1 cellular context compared by ENCODE assay signal in genomic region chr12:15855646-15856045, GRCh38.
TF ChIP-seq lines count a peak whose summit lies in the region.

No MANE protein-coding gene starts in this region.

TF ChIP-seq in IMR-90, 13 proteins besides CTCF, POLR2A, EP300 and RAD21:
- peak; percentile 19; the same call in 1 of the 2 replicates for TF ChIP-seq USF2 (IDR thresholded peaks at IDR 0.05; ENCODE audit: low read depth, low read length)
- no peak for TF ChIP-seq ELK1 (IDR thresholded peaks at IDR 0.05; ENCODE audit: borderline replicate concordance, low read depth, low read length)
- peak; percentile 43; the same call in 1 of the 2 replicates for TF ChIP-seq BHLHE40 (IDR thresholded peaks at IDR 0.05; ENCODE audit: low read depth, low read length)
